Comparison of ENCODE assay signal across 8 cellular contexts in the genomic region with DNA sequence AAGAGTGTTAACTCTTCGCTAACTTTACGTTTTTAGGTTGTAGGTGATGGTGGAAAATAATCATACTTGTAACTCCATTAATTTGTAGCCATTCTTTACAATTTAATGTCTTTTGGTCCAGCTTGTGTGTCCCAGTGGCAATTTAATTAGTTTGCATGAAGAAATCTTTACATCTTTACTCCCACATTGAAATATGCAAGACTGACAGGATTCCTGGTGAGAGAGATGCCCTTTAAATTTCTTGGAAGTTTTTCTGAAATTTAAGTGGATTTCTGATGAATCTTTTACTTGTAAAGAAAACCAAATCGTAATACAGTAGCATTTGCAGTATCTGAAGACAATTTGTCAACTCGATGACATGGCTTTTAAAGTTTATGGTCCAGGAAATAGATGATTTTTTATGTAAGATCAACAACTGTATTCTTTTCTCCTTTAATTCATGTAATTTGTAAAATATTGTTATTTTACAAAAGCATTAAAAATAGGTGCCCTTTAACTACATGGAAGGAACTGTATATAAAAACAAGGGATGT. TPM values are rescaled to one million over a fixed set of nuclear protein-coding genes. Genes with fewer than 3 reads are reported as not detected.
DNase-seq lines count a peak whose midpoint lies in the region; ATAC-seq, FAIRE-seq and TF ChIP-seq lines count a peak whose summit lies in the region.

No MANE protein-coding gene starts in this region.

- H3K36me3 ChIP-seq in adipocyte (ENCODE audit: control insufficient read depth, insufficient read depth, low read length, severe bottlenecking) (no peaks in the 10 kb centered on the region), kidney (ENCODE audit: control insufficient read depth in 1 of 2, insufficient read depth in 2 of 2, low read length in 2 of 2) (no peaks in the 10 kb centered on the region)

- H3K9me3 ChIP-seq in adipocyte (ENCODE audit: control insufficient read depth, low read length) (no peaks in the 10 kb centered on the region), kidney (ENCODE audit: control insufficient read depth in 1 of 2, low read length in 2 of 2) (no peaks in the 10 kb centered on the region)

- DNase-seq in T-helper 1 cell (no peak), adipocyte (ENCODE audit: low read depth) (no peak), kidney (no peak), superior temporal gyrus (ENCODE audit: extremely low spot score) (peak; percentile 63), CD1c-positive myeloid dendritic cell (ENCODE audit: extremely low spot score) (no peak), NCI-H2196 treated with DMSO at 0.1 percent for 48 hours (lab: John Stamatoyannopoulos, UW; ENCODE audit: unreplicated experiment) (no peak)

- intact Hi-C loops in kidney (cut with DNase I), result loop anchor here (10.0 kb wide), 1 partner anchor 256 kb away; no protein-coding TSS in a partner anchor

- no peak for FAIRE-seq in kidney (lab: Jason Lieb, UNC)

- H3K4me1 Mint-ChIP-seq in T-helper 1 cell treated with Interleukin-12 subunit alpha and Interleukin-12 subunit beta and Interleukin-4 antibody, amounts not matched to agents 30 μg/mL and 1 μg/mL, for 36 hours (ENCODE audit: low read depth), result peaks cover 39% of the 10 kb centered on the region

- H3K4me3 Mint-ChIP-seq in T-helper 1 cell treated with Interleukin-12 subunit alpha and Interleukin-12 subunit beta and Interleukin-4 antibody, amounts not matched to agents 30 μg/mL and 1 μg/mL, for 36 hours, result peak overlapping the region; percentile 80

- no peak for ATAC-seq in HG02763 (IDR thresholded peaks at IDR 0.05; ENCODE audit: unreplicated experiment)

- peaks cover 19% of the 10 kb centered on the region for H3K27me3 Mint-ChIP-seq in T-helper 1 cell treated with Interleukin-12 subunit alpha and Interleukin-12 subunit beta and Interleukin-4 antibody, amounts not matched to agents 30 μg/mL and 1 μg/mL, for 36 hours (ENCODE audit: low read depth)

- no peaks in the 10 kb centered on the region for H3K27me3 ChIP-seq in adipocyte (replicated peaks; ENCODE audit: control insufficient read depth, insufficient read depth, low read length)

- peaks cover 23% of the 10 kb centered on the region for H3K4me1 ChIP-seq in adipocyte (ENCODE audit: control insufficient read depth, insufficient read depth, low read length)
- H3K4me1 ChIP-seq in kidney (ENCODE audit: control insufficient read depth in 1 of 2, insufficient read depth in 1 of 2, low read depth in 1 of 2, low read length in 2 of 2), result peaks cover 3 to 7% of the 10 kb centered on the region in 2 donors

- H3K36me3 Mint-ChIP-seq in T-helper 1 cell treated with Interleukin-12 subunit alpha and Interleukin-12 subunit beta and Interleukin-4 antibody, amounts not matched to agents 30 μg/mL and 1 μg/mL, for 36 hours (ENCODE audit: low read depth), result peaks cover 3% of the 10 kb centered on the region

- peak overlapping the region; percentile 81 for H3K4me3 ChIP-seq in adipocyte (ENCODE audit: low read length)
- H3K4me3 ChIP-seq in kidney (ENCODE audit: low read length in 2 of 2), result peak overlapping the region; percentile 62 to 90

- H3K27ac Mint-ChIP-seq in T-helper 1 cell treated with Interleukin-12 subunit alpha and Interleukin-12 subunit beta and Interleukin-4 antibody, amounts not matched to agents 30 μg/mL and 1 μg/mL, for 36 hours, result no peak overlapping the region

- no peaks in the 10 kb centered on the region for H3K9me3 Mint-ChIP-seq in T-helper 1 cell treated with Interleukin-12 subunit alpha and Interleukin-12 subunit beta and Interleukin-4 antibody, amounts not matched to agents 30 μg/mL and 1 μg/mL, for 36 hours

- H3K9ac ChIP-seq in adipocyte (ENCODE audit: low read length), result peak overlapping the region; percentile 44
- H3K9ac ChIP-seq in kidney (ENCODE audit: low read length in 2 of 2), result peak overlapping the region in 1 of 2 donors; percentile 22

- H3K27ac ChIP-seq in kidney (ENCODE audit: low read depth in 2 of 2, low read length in 2 of 2), result no peak overlapping the region

- no peak for TF ChIP-seq CTCF in kidney (IDR thresholded peaks at IDR 0.05; ENCODE audit: borderline replicate concordance, extremely low read depth, insufficient read depth)

RNA-seq across cellular contexts. Expression of gene PHLPP1, which starts 3.0 kb away (rescaled TPM):
- 13.0 TPM for total RNA-seq in kidney
- 2.9 TPM for polyA plus RNA-seq in kidney (ENCODE audit: insufficient read depth, low read depth, low replicate concordance)
